In genomic region chr1:109655624-109656519, GRCh38 we compare ENCODE assay signal across 8 cellular contexts. TPM values are rescaled to one million over a fixed set of nuclear protein-coding genes. Genes with fewer than 3 reads are reported as not detected.
DNase-seq lines count a peak whose midpoint lies in the region; ATAC-seq, FAIRE-seq and TF ChIP-seq lines count a peak whose summit lies in the region.

Gene GSTM4 (plus strand): TSS chr1:109656099. CDS start chr1:109656390, 291 bp downstream.

- H3K27ac ChIP-seq in neural cell (ENCODE audit: low read length) (no peak within 1 kb of the TSS), stomach (peak within 1 kb of the TSS; percentile 76 to 87 (median 80))

- ATAC-seq in GM19468 (IDR thresholded peaks at IDR 0.05; ENCODE audit: extremely low read depth, unreplicated experiment), result peak; percentile 67

- 0 to 1% (median 1%) methylated on average over 14 to 53 of the region's 53 CpGs for WGBS in stomach, 5 donors

- H3F3A ChIP-seq in neural cell (ENCODE audit: insufficient read depth, low read length, poor library complexity, severe bottlenecking), result no peaks in the 10 kb centered on the region

- H3K4me2 ChIP-seq in neural cell (ENCODE audit: low read length), result no peak within 1 kb of the TSS

- no peak within 1 kb of the TSS for H2AFZ ChIP-seq in neural cell (ENCODE audit: low read depth, low read length)

- H4K20me1 ChIP-seq in neural cell (ENCODE audit: insufficient read depth), result no peaks in the 10 kb centered on the region

- TF ChIP-seq EP300 in neural cell (conservative IDR thresholded peaks at IDR 0.05; ENCODE audit: poor library complexity, severe bottlenecking) (no peak), stomach (IDR thresholded peaks at IDR 0.05) (no peak)

- H3K4me1 ChIP-seq in stomach, result peaks cover 12 to 40% (median 20%) of the 10 kb centered on the region in 4 donors

- TF ChIP-seq CTCF in D721Med (IDR thresholded peaks at IDR 0.05; ENCODE audit: insufficient read depth, missing control alignments) (no peak), foreskin fibroblast (IDR thresholded peaks at IDR 0.05; ENCODE audit: low read depth, low read length) (peak; percentile 8), neural cell (IDR thresholded peaks at IDR 0.05; ENCODE audit: poor library complexity, severe bottlenecking) (no peak), stomach (IDR thresholded peaks at IDR 0.05) (no peak)

- intact Hi-C loops in stomach (cut with DNase I; ENCODE audit: low total_unique reads), result no loop called here

- H3K4me3 ChIP-seq in foreskin fibroblast (ENCODE audit: low read depth in 1 of 2, low read length in 2 of 2), result peak within 1 kb of the TSS; percentile 65 to 83
- peak within 1 kb of the TSS; percentile 59 for H3K4me3 ChIP-seq in neural cell (ENCODE audit: low read length)
- H3K4me3 ChIP-seq in stomach, result peak within 1 kb of the TSS; percentile 55 to 79 (median 64)

- no peak within 1 kb of the TSS for H3K9ac ChIP-seq in neural cell (ENCODE audit: low read length)

- TF ChIP-seq POLR2A in Raji (IDR thresholded peaks at IDR 0.05; ENCODE audit: insufficient read depth, low read depth, low read length) (peak; percentile 65), stomach (IDR thresholded peaks at IDR 0.05) (no peak)

- H3K9me2 ChIP-seq in neural cell (ENCODE audit: insufficient read depth, low read length), result no peaks in the 10 kb centered on the region

- TF ChIP-seq RAD21 in neural cell (conservative IDR thresholded peaks at IDR 0.05), result no peak

- no peaks in the 10 kb centered on the region for H3K79me2 ChIP-seq in neural cell (replicated peaks; ENCODE audit: insufficient read depth, low read length)

- FAIRE-seq in D721Med (lab: Jason Lieb, UNC), result no peak
- FAIRE-seq in HTR-8/SVneo (lab: Jason Lieb, UNC), result no peak

- H3K27me3 ChIP-seq in neural cell (ENCODE audit: insufficient read depth, low read depth, low read length) (no peaks in the 10 kb centered on the region), stomach (no peaks in the 10 kb centered on the region)

- no peaks in the 10 kb centered on the region for H3K9me3 ChIP-seq in neural cell (ENCODE audit: low read length)
- no peaks in the 10 kb centered on the region for H3K9me3 ChIP-seq in stomach

- DNase-seq in D721Med (ENCODE audit: insufficient read length, low spot score) (peak; percentile 78), HTR-8/SVneo (ENCODE audit: insufficient read length, low spot score) (peak; percentile 62), activated gamma-delta T cell (lab: John Stamatoyannopoulos, UW) (peak; percentile 39), foreskin fibroblast (peak; percentile 69 to 90), stomach (peak; percentile 88)

- H3K36me3 ChIP-seq in neural cell (ENCODE audit: insufficient read depth, low read length), result no peaks in the 10 kb centered on the region
- peaks cover 0 to 35% (median 22%) of the 10 kb centered on the region in 4 donors for H3K36me3 ChIP-seq in stomach

TF ChIP-seq in neural cell, 6 proteins besides CTCF, POLR2A, EP300 and RAD21:
- TF ChIP-seq EZH2 (IDR thresholded peaks at IDR 0.05; ENCODE audit: borderline replicate concordance, insufficient read depth, low read length, poor library complexity, severe bottlenecking), result no peak
- TF ChIP-seq REST (IDR thresholded peaks at IDR 0.05; ENCODE audit: borderline replicate concordance), result no peak
- TF ChIP-seq POLR2AphosphoS5 (IDR thresholded peaks at IDR 0.05), result no peak
- no peak for TF ChIP-seq MXI1 (conservative IDR thresholded peaks at IDR 0.05; ENCODE audit: poor library complexity, severe bottlenecking)
- no peak for TF ChIP-seq TAF1 (IDR thresholded peaks at IDR 0.05; ENCODE audit: low read depth)
- no peak for TF ChIP-seq SMC3 (conservative IDR thresholded peaks at IDR 0.05; ENCODE audit: poor library complexity)

RNA-seq across cellular contexts. Expression of gene GSTM4, which starts in this region (rescaled TPM):
- polyA plus RNA-seq in neural cell, result 0.06 and 0.71 TPM in 2 replicates
- polyA minus RNA-seq in neural cell, result 0.35 and 0.97 TPM in 2 replicates
- 10 to 100 TPM in 4 of 5 donors, 1 to 10 TPM in 1; 7.5 to 63.6 (median 22.3) TPM for total RNA-seq in stomach
- 10 to 100 TPM; 23.6 to 32.6 (median 24.7) TPM for polyA plus RNA-seq in stomach

Comparison
In these comparisons a context has a peak if more than half of its experiments do, and no peak if none do; other contexts are left out.
1. RNA of gene GSTM4 (polyA plus RNA-seq): 23.6 to 32.6 TPM in stomach; 0.06 to 0.71 TPM in neural cell; every median in the first group is over 10 times any median in the second.
2. Peak in every context shown above with its lines, with median percentiles within 50 percentile points of each other: DNase-seq and H3K4me3 ChIP-seq.